ENCODE assay signal across 26 cellular contexts in genomic region chr10:8520382-8520781, GRCh38.
A peak's percentile ranks its signal among the peaks of the same experiment; 100 is the strongest.
DNase-seq lines count a peak whose midpoint lies in the region; ATAC-seq and TF ChIP-seq lines count a peak whose summit lies in the region.
"Had no signal": no experiment of that assay in that cellular context is flagged by ENCODE, and none has a peak within 500 bp of the region (broad histone marks: within the 10 kb centered on the region; RNA-seq: fewer than 3 reads in every experiment).

No MANE protein-coding gene starts in this region.

- H3K4me3 ChIP-seq in A673 (ENCODE audit: low read depth, low read length, poor library complexity, severe bottlenecking): no peak overlapping the region
- H3K4me3 ChIP-seq in CD4-positive, alpha-beta memory T cell (ENCODE audit: low read length in 2 of 2): no peak overlapping the region
- no peak overlapping the region for H3K4me3 ChIP-seq in heart right ventricle
- H3K4me3 ChIP-seq: BLaER1 treated with 17β-estradiol and CSF1 and Interleukin-3, amounts not matched to agents 10 nM and 100 nM; gastrocnemius medialis; SJCRH30; transverse colon had no signal

- peaks cover 3% of the 10 kb centered on the region in 2 donors for H3K27me3 Mint-ChIP-seq in CD4-positive, alpha-beta memory T cell
- H3K27me3 Mint-ChIP-seq: IgD-negative memory B cell had no signal

- no peaks in the 10 kb centered on the region for H3K4me1 Mint-ChIP-seq in CD4-positive, alpha-beta memory T cell
- H3K4me1 Mint-ChIP-seq: IgD-negative memory B cell had no signal

- ATAC-seq in foreskin keratinocyte (no peak), GM21825 (IDR thresholded peaks at IDR 0.05; ENCODE audit: unreplicated experiment) (no peak), heart right ventricle (no peak), GM21515 (IDR thresholded peaks at IDR 0.05; ENCODE audit: unreplicated experiment) (no peak)
- ATAC-seq: gastrocnemius medialis, left lobe of liver had no signal

- POLR2A ChIA-PET in A673 (lab: Charles Lee; ENCODE audit: low non-redundant PET) (no interaction called here), RWPE1 (lab: Yijun Ruan, JAX; ENCODE audit: low non-redundant PET) (interaction anchor here (0.6 kb wide), 1 partner anchor 310 kb away, joined by 8 read pairs; no protein-coding TSS in a partner anchor)
- POLR2A ChIA-PET in CD4-positive, alpha-beta memory T cell (lab: Charles Lee; ENCODE audit: partially characterized antibody): no interaction called here

- no peaks in the 10 kb centered on the region for H3K36me3 Mint-ChIP-seq in CD4-positive, alpha-beta memory T cell
- H3K36me3 Mint-ChIP-seq: IgD-negative memory B cell had no signal

- H3K36me3 ChIP-seq in A673 (ENCODE audit: insufficient read depth, low read length, poor library complexity, severe bottlenecking): no peaks in the 10 kb centered on the region
- H3K36me3 ChIP-seq in CD4-positive, alpha-beta memory T cell (ENCODE audit: insufficient read depth, low read length): no peaks in the 10 kb centered on the region
- no peaks in the 10 kb centered on the region for H3K36me3 ChIP-seq in heart right ventricle
- H3K36me3 ChIP-seq: BLaER1 treated with 17β-estradiol and CSF1 and Interleukin-3, amounts not matched to agents 10 nM and 100 nM; gastrocnemius medialis; SJCRH30; transverse colon had no signal

- H3K27ac ChIP-seq in A673 (ENCODE audit: low read depth, low read length, poor library complexity, severe bottlenecking) (no peak overlapping the region), RWPE1 (no peak overlapping the region), foreskin keratinocyte (no peak overlapping the region), heart right ventricle (no peak overlapping the region)
- no peak overlapping the region for H3K27ac ChIP-seq in CD4-positive, alpha-beta memory T cell (ENCODE audit: low read depth, low read length)
- H3K27ac ChIP-seq: BLaER1 treated with 17β-estradiol and CSF1 and Interleukin-3, amounts not matched to agents 10 nM and 100 nM; gastrocnemius medialis; SJCRH30; transverse colon had no signal

- no peak overlapping the region for H3K4me3 Mint-ChIP-seq in CD4-positive, alpha-beta memory T cell
- H3K4me3 Mint-ChIP-seq: activated naive CD4-positive, alpha-beta T cell treated with anti-CD3 and anti-CD28 coated beads for 36 hours; IgD-negative memory B cell had no signal

- H3K4me1 ChIP-seq in A673 (ENCODE audit: insufficient read depth, low read length, poor library complexity, severe bottlenecking): peaks cover 9% of the 10 kb centered on the region
- H3K4me1 ChIP-seq in foreskin keratinocyte: no peaks in the 10 kb centered on the region
- H3K4me1 ChIP-seq in CD4-positive, alpha-beta memory T cell (ENCODE audit: insufficient read depth, low read length): no peaks in the 10 kb centered on the region
- H3K4me1 ChIP-seq in heart right ventricle: no peaks in the 10 kb centered on the region
- H3K4me1 ChIP-seq: BLaER1 treated with 17β-estradiol and CSF1 and Interleukin-3, amounts not matched to agents 10 nM and 100 nM; gastrocnemius medialis; SJCRH30; transverse colon had no signal

- H3K27me3 ChIP-seq in A673 (replicated peaks; ENCODE audit: insufficient read depth, low read depth, low read length, poor library complexity) (no peaks in the 10 kb centered on the region), foreskin keratinocyte (no peaks in the 10 kb centered on the region), heart right ventricle (peaks cover 0 to 15% (median 0%) of the 10 kb centered on the region in 7 donors)
- H3K27me3 ChIP-seq in CD4-positive, alpha-beta memory T cell (ENCODE audit: insufficient read depth, low read length): no peaks in the 10 kb centered on the region
- H3K27me3 ChIP-seq: BLaER1 treated with 17β-estradiol and CSF1 and Interleukin-3, amounts not matched to agents 10 nM and 100 nM; gastrocnemius medialis; SJCRH30; transverse colon had no signal

- no peaks in the 10 kb centered on the region for H3K9me3 ChIP-seq in A673 (ENCODE audit: low read depth, low read length, poor library complexity, severe bottlenecking)
- no peaks in the 10 kb centered on the region for H3K9me3 ChIP-seq in CD4-positive, alpha-beta memory T cell (ENCODE audit: control insufficient read depth in 1 of 2, low read length in 2 of 2)
- H3K9me3 ChIP-seq in heart right ventricle: no peaks in the 10 kb centered on the region
- H3K9me3 ChIP-seq: gastrocnemius medialis, SJCRH30, transverse colon had no signal

- CTCF ChIA-PET in A673 (lab: Charles Lee) (no interaction called here), RWPE1 (lab: Yijun Ruan, JAX) (no interaction called here)
- CTCF ChIA-PET in CD4-positive, alpha-beta memory T cell (lab: Charles Lee; ENCODE audit: partially characterized antibody): no interaction called here

- H3K27ac Mint-ChIP-seq in CD4-positive, alpha-beta memory T cell: no peak overlapping the region
- H3K27ac Mint-ChIP-seq: activated naive CD4-positive, alpha-beta T cell treated with anti-CD3 and anti-CD28 coated beads for 36 hours had no signal

- DNase-seq in A673 (ENCODE audit: low spot score) (no peak), RWPE1 (ENCODE audit: low spot score) (peak; percentile 12), foreskin keratinocyte (no peak), heart right ventricle (no peak)
- no peak for DNase-seq in CD4-positive, alpha-beta memory T cell
- DNase-seq: activated CD4-positive, alpha-beta T cell treated with anti-CD3 and anti-CD28 coated beads, Interleukin-2, amount 50 U/mL, for 4 hours; activated naive CD4-positive, alpha-beta T cell treated with anti-CD3 and anti-CD28 coated beads for 36 hours; Calu3; cortex of kidney; gastrocnemius medialis; hypothalamus; NCI-H1092 treated with DMSO at 0.1 percent for 48 hours; NCI-H187 treated with DMSO at 0.1 percent for 48 hours; NCI-H2171 treated with DMSO at 0.1 percent for 48 hours; NCI-H524 treated with DMSO at 0.1 percent for 48 hours; SJCRH30; small intestine; stimulated activated CD4-positive, alpha-beta T cell treated with anti-CD3 and anti-CD28 coated beads, Interleukin-1b, Interleukin-23, amount 100 ng/mL, for 48 hours; T-helper 1 cell; transverse colon had no signal

- intact Hi-C loops in A673 (cut with micrococcal nuclease; ENCODE audit: unreplicated experiment) (no loop called here), heart right ventricle (cut with DNase I) (no loop called here)
- intact Hi-C loops in CD4-positive, alpha-beta memory T cell (cut with micrococcal nuclease): no loop called here

- TF ChIP-seq CTCF in A673 (conservative IDR thresholded peaks at IDR 0.05; ENCODE audit: low read depth, low read length): peak; percentile 39
- peak; percentile 22 for TF ChIP-seq CTCF in GM12873 (IDR thresholded peaks at IDR 0.05; ENCODE audit: insufficient read depth, low read depth, low read length, missing control alignments)
- TF ChIP-seq CTCF in RWPE1 (conservative IDR thresholded peaks at IDR 0.05; ENCODE audit: low read depth): no peak
- TF ChIP-seq CTCF in foreskin keratinocyte (conservative IDR thresholded peaks at IDR 0.05): peak; percentile 55
- TF ChIP-seq CTCF in heart right ventricle (IDR thresholded peaks at IDR 0.05): peak in 1 of 9 donors; percentile 6

- no TSS peak for BruUV-seq in A673 (replicated peaks; lab: Mats Ljungman, UMichigan)

- H3K9me3 Mint-ChIP-seq in CD4-positive, alpha-beta memory T cell: peaks cover 0 to 3% (median under 1%) of the 10 kb centered on the region in 8 donors

- WGBS in heart right ventricle, 2 donors: 80 to 82% methylated on average over 2 of the region's 2 CpGs
